ENCODE assay signal across 24 cellular contexts in genomic region chrX:29487214-29487613, GRCh38.
"Had no signal": no experiment of that assay in that cellular context is flagged by ENCODE, and none has a peak within 500 bp of the region (broad histone marks: within the 10 kb centered on the region; RNA-seq: fewer than 3 reads in every experiment).

No MANE protein-coding gene starts in this region.

- H3K27me3 ChIP-seq: MG63, Peyer's patch had no signal

- DNase-seq: activated B cell treated with CpG ODN at 0.5 μM for 24 hours; activated CD4-positive, alpha-beta memory T cell treated with anti-CD3 and anti-CD28 coated beads for 36 hours; activated CD4-positive, alpha-beta T cell treated with anti-CD3 and anti-CD28 coated beads, Interleukin-2, amount 10 ng/mL, durations not matched to agents 7 days and 5 days; activated CD8-positive, alpha-beta memory T cell treated with anti-CD3 and anti-CD28 coated beads for 24 hours; activated effector memory CD4-positive, alpha-beta T cell treated with anti-CD3 and anti-CD28 coated beads, Interleukin-2, amount 50 U/mL, for 16 hours; activated naive CD4-positive, alpha-beta T cell treated with Interleukin-2 at 50 U/mL for 16 hours; activated naive CD8-positive, alpha-beta T cell treated with anti-CD3 and anti-CD28 coated beads, Interleukin-2, amount 50 U/mL, for 24 hours; activated T-cell treated with anti-CD3 and anti-CD28 coated beads, Interleukin-2, amount 50 U/mL, for 4 hours; caudate nucleus; MG63; NCI-H1092 treated with DMSO at 0.1 percent for 48 hours; NCI-H1417 treated with DMSO at 0.1 percent for 48 hours; NCI-H1694 treated with DMSO at 0.1 percent for 48 hours; NCI-H2029 treated with DMSO at 0.1 percent for 48 hours; NCI-H510A treated with DMSO at 0.1 percent for 48 hours; NCI-H69; NK-92 treated with Interleukin-12 subunit alpha and Interleukin-12 subunit beta, amount 100 ng/mL, for 24 hours; Peyer's patch; SHP77 treated with DMSO at 0.1 percent for 48 hours; T-cell; T-helper 2 cell; T1000 had no signal

- H3K4me1 ChIP-seq: breast epithelium, Peyer's patch had no signal

- ATAC-seq: activated naive CD4-positive, alpha-beta T cell treated with anti-CD3 and anti-CD28 coated beads, Interleukin-2, amount 50 U/mL, for 72 hours; activated naive CD8-positive, alpha-beta T cell treated with anti-CD3 and anti-CD28 coated beads, Interleukin-2, amount 50 U/mL, for 24 hours; activated T-cell treated with anti-CD3 and anti-CD28 coated beads, Interleukin-2, amount 50 U/mL, for 4 hours; T-cell had no signal

- H3K4me3 ChIP-seq: breast epithelium, MG63, Peyer's patch had no signal

- H3K9me3 ChIP-seq: breast epithelium, MG63, Peyer's patch had no signal

- H3K36me3 ChIP-seq: breast epithelium, MG63, Peyer's patch had no signal

- H3K27ac ChIP-seq: breast epithelium, Peyer's patch had no signal
